8 cellular contexts compared by ENCODE assay signal in genomic region chr3:49017646-49017977, GRCh38. TPM values are rescaled to one million over a fixed set of nuclear protein-coding genes. Genes with fewer than 3 reads are reported as not detected.
DNase-seq lines count a peak whose midpoint lies in the region; ATAC-seq and TF ChIP-seq lines count a peak whose summit lies in the region.

No MANE protein-coding gene starts in this region.

- TF ChIP-seq CTCF in fibroblast of pulmonary artery (IDR thresholded peaks at IDR 0.05; ENCODE audit: low read length, missing control alignments) = no peak
- TF ChIP-seq CTCF in foreskin keratinocyte (conservative IDR thresholded peaks at IDR 0.05) = no peak

- H3K36me3 ChIP-seq in SJSA1 (peaks cover 61% of the 10 kb centered on the region), skeletal muscle satellite cell (ENCODE audit: insufficient read depth, low read length) (peaks cover 35% of the 10 kb centered on the region)

- H3K27ac ChIP-seq in SJSA1 = no peak overlapping the region; the same call in 1 of the 2 replicates
- H3K27ac ChIP-seq in foreskin keratinocyte = no peak overlapping the region

- H3K4me3 ChIP-seq in SJSA1 (peak overlapping the region; percentile 78), fibroblast of pulmonary artery (replicated peaks; ENCODE audit: low read depth, low read length) (peak overlapping the region; percentile 77), skeletal muscle satellite cell (ENCODE audit: low read length) (peak overlapping the region; percentile 95)

- DNase-seq in NCI-H1092 treated with DMSO at 0.1 percent for 48 hours (lab: John Stamatoyannopoulos, UW) (peak; percentile 41), NCI-H1092 (lab: John Stamatoyannopoulos, UW) (no peak), SJSA1 (ENCODE audit: low read depth in 1 of 2, low spot score in 2 of 2) (peak in 1 of 2 experiments; percentile 19), fibroblast of pulmonary artery (ENCODE audit: low read depth) (no peak), foreskin keratinocyte (no peak), NCI-H510A (lab: John Stamatoyannopoulos, UW) (no peak)
- no peak for DNase-seq in activated CD8-positive, alpha-beta memory T cell treated with anti-CD3 and anti-CD28 coated beads for 24 hours

- no peak for ATAC-seq in foreskin keratinocyte

- H3K4me1 ChIP-seq in SJSA1 (replicated peaks) = peaks cover 30% of the 10 kb centered on the region
- peaks cover 40% of the 10 kb centered on the region for H3K4me1 ChIP-seq in skeletal muscle satellite cell (ENCODE audit: control insufficient read depth, insufficient read depth, low read length)
- H3K4me1 ChIP-seq in foreskin keratinocyte = peaks cover 5% of the 10 kb centered on the region

- peak overlapping the region; percentile 79 for H3K9ac ChIP-seq in skeletal muscle satellite cell (ENCODE audit: low read depth, low read length)

- H3K9me3 ChIP-seq in SJSA1 (replicated peaks) (no peaks in the 10 kb centered on the region), skeletal muscle satellite cell (replicated peaks; ENCODE audit: low read length) (no peaks in the 10 kb centered on the region)

- H3K4me2 ChIP-seq in skeletal muscle satellite cell (ENCODE audit: low read length) = peak overlapping the region; percentile 99

- no peaks in the 10 kb centered on the region for H3K27me3 ChIP-seq in SJSA1 (replicated peaks)
- H3K27me3 ChIP-seq in skeletal muscle satellite cell (ENCODE audit: control insufficient read depth, insufficient read depth, low read length) = no peaks in the 10 kb centered on the region
- H3K27me3 ChIP-seq in foreskin keratinocyte = no peaks in the 10 kb centered on the region

RNA-seq across cellular contexts. Expression of gene DALRD3, which starts 0.8 kb away (rescaled TPM):
- total RNA-seq in SJSA1 (2014; rRNA removed; shearing (Covaris generic)) = 22.6 and 27.2 TPM in 2 replicates
- 42.8 and 47.2 TPM in 2 replicates for total RNA-seq in skeletal muscle satellite cell (2012; rRNA removed)
- total RNA-seq in foreskin keratinocyte = 32.3 and 33.1 TPM in 2 replicates
- 34.3 and 35.0 TPM in 2 replicates for polyA plus RNA-seq in foreskin keratinocyte

RNA-seq across cellular contexts. Expression of gene NDUFAF3, which starts 4.3 kb away (rescaled TPM):
- total RNA-seq in SJSA1 (2014; rRNA removed; shearing (Covaris generic)) = 54.3 and 109 TPM in 2 replicates
- total RNA-seq in skeletal muscle satellite cell (2012; rRNA removed) = 35.0 and 48.3 TPM in 2 replicates
- total RNA-seq in foreskin keratinocyte = 106 and 108 TPM in 2 replicates
- polyA plus RNA-seq in foreskin keratinocyte = 123 and 130 TPM in 2 replicates

RNA-seq across cellular contexts. Expression of gene WDR6, which starts 10.4 kb away (rescaled TPM):
- 35.5 and 36.8 TPM in 2 replicates for total RNA-seq in SJSA1 (2014; rRNA removed; shearing (Covaris generic))
- 25.8 and 54.0 TPM in 2 replicates for total RNA-seq in skeletal muscle satellite cell (2012; rRNA removed)
- 92.6 and 94.8 TPM in 2 replicates for total RNA-seq in foreskin keratinocyte
- 75.2 and 79.6 TPM in 2 replicates for polyA plus RNA-seq in foreskin keratinocyte

RNA-seq across cellular contexts. Expression of gene IMPDH2, which starts 11.6 kb away (rescaled TPM):
- total RNA-seq in SJSA1 (2014; rRNA removed; shearing (Covaris generic)) = 105 and 128 TPM in 2 replicates
- 341 and 359 TPM in 2 replicates for total RNA-seq in skeletal muscle satellite cell (2012; rRNA removed)
- 190 and 243 TPM in 2 replicates for total RNA-seq in foreskin keratinocyte
- polyA plus RNA-seq in foreskin keratinocyte = 191 and 247 TPM in 2 replicates

RNA-seq across cellular contexts. Expression of gene P4HTM, which starts 27.6 kb away (rescaled TPM):
- 25.5 and 34.4 TPM in 2 replicates for total RNA-seq in SJSA1 (2014; rRNA removed; shearing (Covaris generic))
- 11.4 and 15.2 TPM in 2 replicates for total RNA-seq in skeletal muscle satellite cell (2012; rRNA removed)
- 2.2 and 3.0 TPM in 2 replicates for total RNA-seq in foreskin keratinocyte
- 2.3 and 2.9 TPM in 2 replicates for polyA plus RNA-seq in foreskin keratinocyte
